In the genomic region with DNA sequence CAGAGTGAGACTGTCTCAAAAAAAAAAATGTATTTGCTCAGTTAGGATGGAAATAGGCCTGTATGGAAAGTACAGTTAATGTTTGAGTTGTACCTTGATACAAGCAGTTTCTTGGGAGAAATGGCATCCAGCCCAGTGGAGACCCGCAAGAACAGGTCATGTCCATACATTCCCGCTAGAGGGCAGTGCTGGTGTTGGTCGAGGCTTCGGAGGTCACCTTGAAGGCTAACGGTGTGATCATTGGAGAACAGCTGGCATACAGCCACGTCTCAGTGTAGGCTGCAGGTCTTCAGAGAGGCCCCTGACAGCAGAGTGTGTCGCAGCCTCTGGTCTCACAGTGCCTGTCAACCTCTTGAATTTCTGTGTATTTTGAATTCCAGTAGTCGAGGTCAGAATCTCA, we compare ENCODE assay signal across 8 cellular contexts. TPM values are rescaled to one million over a fixed set of nuclear protein-coding genes. Genes with fewer than 3 reads are reported as not detected.
DNase-seq lines count a peak whose midpoint lies in the region; ATAC-seq, FAIRE-seq and TF ChIP-seq lines count a peak whose summit lies in the region.

No MANE protein-coding gene starts in this region.

- peak; percentile 81 to 85 for ATAC-seq in stimulated activated naive B cell treated with anti-CD40 and anti-IgM and Interleukin-4, amounts not matched to agents 10 μg/mL and 1 μg/mL and 100 μg/mL, for 72 hours (replicated peaks)
- ATAC-seq in GM19328 (IDR thresholded peaks at IDR 0.05; ENCODE audit: unreplicated experiment), result no peak

- peaks cover 58% of the 10 kb centered on the region for H3K9me3 Mint-ChIP-seq in T-helper 2 cell treated with Interferon-gamma antibody and Interleukin-4, amounts not matched to agents 5 μg/mL and 100 μg/mL, for 36 hours
- peaks cover 4 to 6% of the 10 kb centered on the region in 2 donors for H3K9me3 Mint-ChIP-seq in stimulated activated naive B cell treated with anti-CD40 and anti-IgM and Interleukin-4, amounts not matched to agents 10 μg/mL and 1 μg/mL and 100 μg/mL, for 72 hours

- peaks cover 2% of the 10 kb centered on the region for H3K36me3 Mint-ChIP-seq in T-helper 2 cell treated with Interferon-gamma antibody and Interleukin-4, amounts not matched to agents 5 μg/mL and 100 μg/mL, for 36 hours (ENCODE audit: low read depth)
- peaks cover 27 to 40% of the 10 kb centered on the region in 2 donors for H3K36me3 Mint-ChIP-seq in stimulated activated naive B cell treated with anti-CD40 and anti-IgM and Interleukin-4, amounts not matched to agents 10 μg/mL and 1 μg/mL and 100 μg/mL, for 72 hours

- no peaks in the 10 kb centered on the region for H3K27me3 ChIP-seq in bronchial epithelial cell (ENCODE audit: control insufficient read depth, insufficient read depth, low read length)

- H3K36me3 ChIP-seq in bronchial epithelial cell (ENCODE audit: control insufficient read depth, insufficient read depth, low read length), result peaks cover 1% of the 10 kb centered on the region

- no peak for FAIRE-seq in bronchial epithelial cell (lab: Jason Lieb, UNC)
- no peak for FAIRE-seq in RCC 7860 (lab: Jason Lieb, UNC)

- H3K4me1 Mint-ChIP-seq in T-helper 2 cell treated with Interferon-gamma antibody and Interleukin-4, amounts not matched to agents 5 μg/mL and 100 μg/mL, for 36 hours (ENCODE audit: low read depth), result no peaks in the 10 kb centered on the region
- H3K4me1 Mint-ChIP-seq in stimulated activated naive B cell treated with anti-CD40 and anti-IgM and Interleukin-4, amounts not matched to agents 10 μg/mL and 1 μg/mL and 100 μg/mL, for 72 hours, result peaks cover 0 to 4% of the 10 kb centered on the region in 2 donors

- H3K27me3 Mint-ChIP-seq in T-helper 2 cell treated with Interferon-gamma antibody and Interleukin-4, amounts not matched to agents 5 μg/mL and 100 μg/mL, for 36 hours (ENCODE audit: low read depth), result no peaks in the 10 kb centered on the region
- no peaks in the 10 kb centered on the region for H3K27me3 Mint-ChIP-seq in stimulated activated naive B cell treated with anti-CD40 and anti-IgM and Interleukin-4, amounts not matched to agents 10 μg/mL and 1 μg/mL and 100 μg/mL, for 72 hours

- H3K4me3 Mint-ChIP-seq in T-helper 2 cell treated with Interferon-gamma antibody and Interleukin-4, amounts not matched to agents 5 μg/mL and 100 μg/mL, for 36 hours, result no peak overlapping the region
- H3K4me3 Mint-ChIP-seq in stimulated activated naive B cell treated with anti-CD40 and anti-IgM and Interleukin-4, amounts not matched to agents 10 μg/mL and 1 μg/mL and 100 μg/mL, for 72 hours, result no peak overlapping the region

- no peak overlapping the region for H3K27ac Mint-ChIP-seq in T-helper 2 cell treated with Interferon-gamma antibody and Interleukin-4, amounts not matched to agents 5 μg/mL and 100 μg/mL, for 36 hours
- no peak overlapping the region for H3K27ac Mint-ChIP-seq in stimulated activated naive B cell treated with anti-CD40 and anti-IgM and Interleukin-4, amounts not matched to agents 10 μg/mL and 1 μg/mL and 100 μg/mL, for 72 hours

- no peak overlapping the region for H3K4me3 ChIP-seq in bronchial epithelial cell (ENCODE audit: low read depth, low read length)

- DNase-seq in CD1c-positive myeloid dendritic cell (ENCODE audit: extremely low spot score) (peak; percentile 53), HT1080 (ENCODE audit: low read depth) (peak; percentile 25), bronchial epithelial cell (ENCODE audit: low read depth) (peak; percentile 4), lung microvascular endothelial cell (ENCODE audit: low read depth in 2 of 2) (peak; percentile 36 to 68), RCC 7860 (ENCODE audit: low spot score) (no peak)
- DNase-seq in T-helper 2 cell treated with Interferon-gamma antibody and Interleukin-4, amounts not matched to agents 5 μg/mL and 100 μg/mL, for 36 hours (ENCODE audit: low spot score), result peak; percentile 24
- DNase-seq in stimulated activated naive B cell treated with anti-CD40 and anti-IgM and Interleukin-4, amounts not matched to agents 10 μg/mL and 1 μg/mL and 100 μg/mL, for 72 hours, result peak; percentile 47

- TF ChIP-seq CTCF in bronchial epithelial cell (IDR thresholded peaks at IDR 0.05; ENCODE audit: insufficient read depth, low read length, severe bottlenecking), result peak; percentile 34

RNA-seq across cellular contexts. Expression of a gene that starts 7.5 kb away (rescaled TPM):
- total RNA-seq in HT1080 (2014; rRNA removed; shearing (Covaris generic)), result not detected in 2 replicates
- not detected in 2 replicates for polyA plus RNA-seq in HT1080 (2015; cell fraction: cytosol; rRNA removed)
- polyA plus RNA-seq in HT1080 (2015; cell fraction: nucleus; rRNA removed), result not detected in 2 replicates
- total RNA-seq in bronchial epithelial cell (1.3 and 1.4 TPM in 2 replicates), lung microvascular endothelial cell (2.2 and 2.8 TPM in 2 replicates)

RNA-seq across cellular contexts. Expression of a gene that starts 26.2 kb away (rescaled TPM):
- total RNA-seq in HT1080 (2014; rRNA removed; shearing (Covaris generic)), result not detected in 2 replicates
- 0.06 TPM in 1 of 2 replicates, not detected in the other for polyA plus RNA-seq in HT1080 (2015; cell fraction: cytosol; rRNA removed)
- polyA plus RNA-seq in HT1080 (2015; cell fraction: nucleus; rRNA removed), result not detected in 2 replicates
- total RNA-seq in bronchial epithelial cell, result 22.1 and 24.0 TPM in 2 replicates
- 17.9 and 20.0 TPM in 2 replicates for total RNA-seq in lung microvascular endothelial cell

RNA-seq across cellular contexts. Expression of a gene that starts 46.6 kb away (rescaled TPM):
- total RNA-seq in HT1080 (2014; rRNA removed; shearing (Covaris generic)), result 8.7 and 9.8 TPM in 2 replicates
- 4.3 and 4.7 TPM in 2 replicates for polyA plus RNA-seq in HT1080 (2015; cell fraction: cytosol; rRNA removed)
- 7.0 and 11.8 TPM in 2 replicates for polyA plus RNA-seq in HT1080 (2015; cell fraction: nucleus; rRNA removed)
- 2.6 and 2.7 TPM in 2 replicates for total RNA-seq in bronchial epithelial cell
- total RNA-seq in lung microvascular endothelial cell, result 2.4 and 2.6 TPM in 2 replicates

RNA-seq across cellular contexts. Expression of a gene that starts 54.1 kb away (rescaled TPM):
- 9.2 and 11.0 TPM in 2 replicates for total RNA-seq in HT1080 (2014; rRNA removed; shearing (Covaris generic))
- 3.4 and 4.5 TPM in 2 replicates for polyA plus RNA-seq in HT1080 (2015; cell fraction: cytosol; rRNA removed)
- polyA plus RNA-seq in HT1080 (2015; cell fraction: nucleus; rRNA removed), result 8.2 and 11.3 TPM in 2 replicates
- total RNA-seq in bronchial epithelial cell, result 15.8 and 32.5 TPM in 2 replicates
- total RNA-seq in lung microvascular endothelial cell, result 8.1 and 9.4 TPM in 2 replicates

Comparison
In these comparisons a context has a peak if more than half of its experiments do, and no peak if none do; other contexts are left out.
1. RNA of a gene that starts 26.2 kb away (total RNA-seq): 22.1 to 24.0 TPM in bronchial epithelial cell and 17.9 to 20.0 TPM in lung microvascular endothelial cell; not detected in HT1080; every median in the first group is over 10 times any median in the second.